Comparison of ENCODE assay signal across 8 cellular contexts in the genomic region with DNA sequence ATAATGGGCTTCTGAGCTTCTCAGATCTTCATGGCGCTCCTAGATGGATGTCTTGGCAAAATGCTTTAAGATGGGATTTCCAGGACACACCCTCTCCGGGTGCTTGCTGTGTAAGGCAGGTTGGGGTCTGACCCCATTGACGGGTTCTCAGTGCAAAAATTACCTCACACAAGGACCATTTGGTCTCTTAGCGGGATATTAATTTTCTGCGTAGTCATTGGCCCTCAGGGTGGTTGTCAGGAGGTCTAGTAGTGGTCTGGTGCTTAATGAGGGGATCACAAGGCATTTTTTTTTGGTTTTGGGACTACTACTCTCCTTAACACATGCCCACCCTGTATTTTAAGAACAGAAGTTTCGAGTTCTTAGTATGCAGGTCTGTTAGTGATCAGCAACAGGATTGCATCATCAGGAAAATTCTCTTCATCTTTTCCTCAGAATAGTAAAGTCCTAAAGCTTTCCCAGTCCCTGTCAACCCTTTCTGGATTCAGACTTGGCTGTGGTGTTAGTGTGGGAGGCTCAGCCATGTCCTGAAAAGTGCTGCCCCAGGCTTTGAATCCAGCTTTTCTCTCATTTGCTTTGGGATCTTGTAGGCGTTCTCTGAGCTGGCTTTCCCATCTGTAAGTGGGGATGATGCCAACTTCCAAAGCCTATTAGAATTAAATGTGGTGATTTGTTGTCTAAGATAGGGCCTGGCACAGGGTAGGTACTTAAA. TPM values are rescaled to one million over a fixed set of nuclear protein-coding genes. Genes with fewer than 3 reads are reported as not detected.
DNase-seq lines count a peak whose midpoint lies in the region; ATAC-seq and TF ChIP-seq lines count a peak whose summit lies in the region.

No MANE protein-coding gene starts in this region.

- H3K27ac ChIP-seq in layer of hippocampus (ENCODE audit: low read depth, low read length) (peak overlapping the region; percentile 82), thyroid gland (peak overlapping the region; percentile 17 to 97 (median 50))

- CTCF ChIA-PET in activated CD4-positive, alpha-beta T cell treated with anti-CD3 and anti-CD28 coated beads, Interleukin-2, amount 10 ng/mL, durations not matched to agents 7 days and 5 days (lab: Charles Lee): interaction anchor here (0.7 to 1.5 kb wide), 2 partner anchors 12 to 16 kb away, joined by 3 read pairs; no protein-coding TSS in a partner anchor

- no peaks in the 10 kb centered on the region for H3K27me3 ChIP-seq in layer of hippocampus (ENCODE audit: control insufficient read depth, insufficient read depth, low read length)
- no peaks in the 10 kb centered on the region for H3K27me3 ChIP-seq in thyroid gland

- H3K36me3 ChIP-seq in thyroid gland: no peaks in the 10 kb centered on the region

- intact Hi-C loops in thyroid gland (cut with DNase I): no loop called here

- WGBS in thyroid gland, 2 donors: 49 to 60% methylated on average over 7 of the region's 7 CpGs

- H3K9me3 Mint-ChIP-seq in activated CD4-positive, alpha-beta T cell treated with anti-CD3 and anti-CD28 coated beads, Interleukin-2, amount 10 ng/mL, durations not matched to agents 7 days and 5 days: no peaks in the 10 kb centered on the region

- no peaks in the 10 kb centered on the region for H3K27me3 Mint-ChIP-seq in activated CD4-positive, alpha-beta T cell treated with anti-CD3 and anti-CD28 coated beads, Interleukin-2, amount 10 ng/mL, durations not matched to agents 7 days and 5 days

- H3K36me3 Mint-ChIP-seq in activated CD4-positive, alpha-beta T cell treated with anti-CD3 and anti-CD28 coated beads, Interleukin-2, amount 10 ng/mL, durations not matched to agents 7 days and 5 days (ENCODE audit: low read depth): peaks cover 53% of the 10 kb centered on the region

- peak overlapping the region; percentile 20 for H3K27ac Mint-ChIP-seq in activated CD4-positive, alpha-beta T cell treated with anti-CD3 and anti-CD28 coated beads, Interleukin-2, amount 10 ng/mL, durations not matched to agents 7 days and 5 days

- H3K4me1 Mint-ChIP-seq in activated CD4-positive, alpha-beta T cell treated with anti-CD3 and anti-CD28 coated beads, Interleukin-2, amount 10 ng/mL, durations not matched to agents 7 days and 5 days: peaks cover 67% of the 10 kb centered on the region

- no peak for TF ChIP-seq POLR2A in thyroid gland (IDR thresholded peaks at IDR 0.05)

- H3K9me3 ChIP-seq in thyroid gland: no peaks in the 10 kb centered on the region

- no peak for TF ChIP-seq CTCF in thyroid gland (IDR thresholded peaks at IDR 0.05)

- POLR2A ChIA-PET in activated CD4-positive, alpha-beta T cell treated with anti-CD3 and anti-CD28 coated beads, Interleukin-2, amount 10 ng/mL, durations not matched to agents 7 days and 5 days (lab: Charles Lee): no interaction called here

- DNase-seq in activated CD4-positive, alpha-beta T cell treated with anti-CD3 and anti-CD28 coated beads, Interleukin-2, amount 10 ng/mL, durations not matched to agents 7 days and 5 days: no peak
- no peak for DNase-seq in activated CD4-positive, alpha-beta T cell treated with anti-CD3 and anti-CD28 coated beads, Interleukin-2, amount 50 U/mL, for 48 hours
- DNase-seq in amniotic epithelial cell (ENCODE audit: low read depth) (peak; percentile 48), thyroid gland (no peak), NOMO-1 treated with DMSO at 0.1 percent for 48 hours (lab: John Stamatoyannopoulos, UW; ENCODE audit: unreplicated experiment) (no peak)
- DNase-seq in stimulated activated CD4-positive, alpha-beta T cell treated with anti-CD3 and anti-CD28 coated beads, Interleukin-1b, Interleukin-23, amount 100 ng/mL, for 48 hours: no peak

- peaks cover 69 to 72% of the 10 kb centered on the region in 2 donors for H3K4me1 ChIP-seq in thyroid gland

- H3K4me3 ChIP-seq in thyroid gland (replicated peaks in 1 of 3): peak overlapping the region; percentile 4 to 97 (median 12)

- peak overlapping the region; percentile 96 for H3K4me3 Mint-ChIP-seq in activated CD4-positive, alpha-beta T cell treated with anti-CD3 and anti-CD28 coated beads, Interleukin-2, amount 10 ng/mL, durations not matched to agents 7 days and 5 days

- ATAC-seq in GM19455 (IDR thresholded peaks at IDR 0.05; ENCODE audit: unreplicated experiment): no peak

RNA-seq across cellular contexts. Expression of a gene that starts 2.8 kb away (rescaled TPM):
- 100 to 1,000 TPM in 1 of 2 experiments, 10 to 100 TPM in 1; 98.2 to 102 TPM for total RNA-seq in activated CD4-positive, alpha-beta T cell treated with anti-CD3 and anti-CD28 coated beads, Interleukin-2, amount 10 ng/mL, durations not matched to agents 7 days and 5 days
- 100 to 1,000 TPM; 123 to 169 (median 159) TPM for total RNA-seq in thyroid gland

RNA-seq across cellular contexts. Expression of a gene that starts 39.0 kb away (rescaled TPM):
- total RNA-seq in activated CD4-positive, alpha-beta T cell treated with anti-CD3 and anti-CD28 coated beads, Interleukin-2, amount 10 ng/mL, durations not matched to agents 7 days and 5 days: 10 to 100 TPM; 24.7 to 24.9 TPM
- total RNA-seq in thyroid gland: 10 to 100 TPM; 14.5 to 19.4 (median 17.5) TPM
